Comparison of ENCODE assay signal across 7 cellular contexts in genomic region chr7:134755422-134756022, GRCh38.
A peak's percentile ranks its signal among the peaks of the same experiment; 100 is the strongest.
DNase-seq lines count a peak whose midpoint lies in the region; ATAC-seq and TF ChIP-seq lines count a peak whose summit lies in the region.

No MANE protein-coding gene starts in this region.

- H3K27ac ChIP-seq in WERI-Rb-1 = no peak overlapping the region

- ATAC-seq in GM18498 (IDR thresholded peaks at IDR 0.05; ENCODE audit: unreplicated experiment) = no peak
- no peak for ATAC-seq in GM18868 (IDR thresholded peaks at IDR 0.05; ENCODE audit: unreplicated experiment)

- TF ChIP-seq CTCF in GM20000 (IDR thresholded peaks at IDR 0.05; ENCODE audit: extremely low read depth, missing control alignments) (peak; percentile 27), WERI-Rb-1 (IDR thresholded peaks at IDR 0.05; ENCODE audit: low read depth, low read length) (peak; percentile 43), fibroblast of mammary gland (conservative IDR thresholded peaks at IDR 0.05; ENCODE audit: control insufficient read depth, insufficient read depth, low read depth, low read length) (peak; percentile 76)

- H3K9me3 ChIP-seq in WERI-Rb-1 (ENCODE audit: severe bottlenecking) = no peaks in the 10 kb centered on the region

- H3K4me3 ChIP-seq in WERI-Rb-1 (ENCODE audit: low read depth, low read length) = no peak overlapping the region
- no peak overlapping the region for H3K4me3 ChIP-seq in fibroblast of mammary gland (ENCODE audit: control insufficient read depth, low read depth, low read length)

- no peaks in the 10 kb centered on the region for H3K36me3 ChIP-seq in WERI-Rb-1

- no peak for DNase-seq in GM20000 (ENCODE audit: low spot score)
- peak; percentile 37 for DNase-seq in WERI-Rb-1
- peak; percentile 47 for DNase-seq in fibroblast of mammary gland (ENCODE audit: low read depth)
- DNase-seq in stimulated activated CD4-positive, alpha-beta T cell treated with anti-CD3 and anti-CD28 coated beads, TNF-alpha, amount 100 ng/mL, for 1 hour (ENCODE audit: low read depth in 3 of 3, low spot score in 1 of 3) = peak in 2 of 3 donors; percentile 3 to 10
- no peak for DNase-seq in SW480 (ENCODE audit: low spot score)

- H3K27me3 ChIP-seq in WERI-Rb-1 (ENCODE audit: insufficient read depth, low read depth, severe bottlenecking) = no peaks in the 10 kb centered on the region

Comparison
In these comparisons a context has a peak if more than half of its experiments do, and no peak if none do; other contexts are left out.
1. DNase-seq: peak in WERI-Rb-1 (single experiment), fibroblast of mammary gland (single experiment) and stimulated activated CD4-positive, alpha-beta T cell treated with anti-CD3 and anti-CD28 coated beads, TNF-alpha, amount 100 ng/mL, for 1 hour (2 of 3); none in GM20000 (single experiment) and SW480 (single experiment).
2. Peak in every context shown above with its lines, with median percentiles within 50 percentile points of each other: CTCF ChIP-seq.